ENCODE assay signal across 9 cellular contexts in genomic region chr2:191012845-191013616, GRCh38. TPM values are rescaled to one million over a fixed set of nuclear protein-coding genes. Genes with fewer than 3 reads are reported as not detected.
DNase-seq lines count a peak whose midpoint lies in the region; ATAC-seq, FAIRE-seq and TF ChIP-seq lines count a peak whose summit lies in the region.
"Had no signal": no experiment of that assay in that cellular context is flagged by ENCODE, and none has a peak within 500 bp of the region (broad histone marks: within the 10 kb centered on the region; RNA-seq: fewer than 3 reads in every experiment).

No MANE protein-coding gene starts in this region.

- no peak for TF ChIP-seq CTCF in cardiac muscle cell (IDR thresholded peaks at IDR 0.05; ENCODE audit: low read depth, low read length)

- H3K27me3 ChIP-seq in H7 (ENCODE audit: control insufficient read depth, insufficient read depth, low read length) = peaks cover 12% of the 10 kb centered on the region
- H3K27me3 ChIP-seq in cardiac muscle cell = no peaks in the 10 kb centered on the region
- no peaks in the 10 kb centered on the region for H3K27me3 ChIP-seq in small intestine (ENCODE audit: control insufficient read depth in 2 of 2, insufficient read depth in 2 of 2, low read length in 2 of 2)

- H3K4me1 ChIP-seq in cardiac muscle cell (ENCODE audit: low read depth) = peaks cover 7% of the 10 kb centered on the region
- H3K4me1 ChIP-seq in small intestine (ENCODE audit: control insufficient read depth in 2 of 2, insufficient read depth in 1 of 2, low read depth in 1 of 2, low read length in 1 of 2) = peaks cover 16 to 22% of the 10 kb centered on the region in 2 donors

- FAIRE-seq in small intestine (lab: Jason Lieb, UNC) = no peak

- H3K4me3 ChIP-seq in H7 (ENCODE audit: insufficient read depth, low read depth, low read length) (peak overlapping the region; percentile 87), cardiac muscle cell (peak overlapping the region; percentile 88), small intestine (ENCODE audit: low read depth in 1 of 2, low read length in 2 of 2) (peak overlapping the region; percentile 84 to 85)

- DNase-seq in H7 (peak; percentile 21), RKO (ENCODE audit: low spot score) (peak; percentile 48), cardiac muscle cell (ENCODE audit: low read depth in 1 of 2, low spot score in 1 of 2) (peak in 1 of 2 donors; percentile 65), small intestine (peak; percentile 77)
- DNase-seq: activated B cell treated with CpG ODN at 0.5 μM for 24 hours had no signal

- H3K27ac ChIP-seq in cardiac muscle cell = peak overlapping the region; percentile 90
- peak overlapping the region; percentile 82 to 89 for H3K27ac ChIP-seq in small intestine (ENCODE audit: low read depth in 1 of 2, low read length in 1 of 2)

- no peak for TF ChIP-seq POLR2A in GM18505 (IDR thresholded peaks at IDR 0.05; ENCODE audit: borderline replicate concordance, extremely low read depth, insufficient read depth, insufficient read length)

- 9 to 21% (median 15%) methylated on average over 11 of the region's 11 CpGs for WGBS in small intestine, 3 donors

- ATAC-seq in HG03196 (IDR thresholded peaks at IDR 0.05; ENCODE audit: unreplicated experiment) = no peak
- ATAC-seq in GM19023 (IDR thresholded peaks at IDR 0.05; ENCODE audit: unreplicated experiment) = no peak
- no peak for ATAC-seq in GM18505 (IDR thresholded peaks at IDR 0.05; ENCODE audit: unreplicated experiment)
- no peak for ATAC-seq in GM18498 (IDR thresholded peaks at IDR 0.05; ENCODE audit: unreplicated experiment)

- H3K36me3 ChIP-seq in H7 (replicated peaks; ENCODE audit: control insufficient read depth, insufficient read depth, low read length) = no peaks in the 10 kb centered on the region; the same call in 1 of the 2 replicates
- peaks cover 11% of the 10 kb centered on the region for H3K36me3 ChIP-seq in cardiac muscle cell
- peaks cover 3 to 6% of the 10 kb centered on the region in 2 donors for H3K36me3 ChIP-seq in small intestine (ENCODE audit: control insufficient read depth in 2 of 2, insufficient read depth in 2 of 2, low read length in 2 of 2)

- H3K9me3 ChIP-seq in cardiac muscle cell (ENCODE audit: low read depth) (no peaks in the 10 kb centered on the region), small intestine (ENCODE audit: control insufficient read depth, low read depth) (no peaks in the 10 kb centered on the region)

RNA-seq across cellular contexts. Expression of gene STAT1, which starts 0.9 kb away (rescaled TPM):
- 25.7 and 34.1 TPM in 2 replicates for total RNA-seq in H7 (2014; rRNA removed; shearing (Covaris generic))
- total RNA-seq in cardiac muscle cell = 35.4 and 42.8 TPM in 2 replicates
- polyA plus RNA-seq in cardiac muscle cell = 32.0 and 36.6 TPM in 2 replicates
- polyA plus RNA-seq in small intestine = 10 to 100 TPM; 22.6 to 51.0 (median 34.3) TPM
